In the genomic region with DNA sequence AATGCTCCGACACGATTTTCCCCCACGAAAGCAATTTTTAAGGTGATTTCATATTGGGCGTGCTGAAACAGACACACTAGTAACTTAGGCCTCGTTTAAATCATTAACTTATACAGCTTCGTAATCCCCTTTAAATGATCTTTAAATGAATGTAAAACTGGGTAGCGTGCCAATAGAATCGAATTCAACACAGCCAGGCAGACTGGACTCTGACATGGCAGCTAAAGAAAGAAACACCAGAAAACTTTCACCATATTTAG, we compare ENCODE assay signal across 8 cellular contexts. TPM values are rescaled to one million over a fixed set of nuclear protein-coding genes. Genes with fewer than 3 reads are reported as not detected.
DNase-seq lines count a peak whose midpoint lies in the region; ATAC-seq and TF ChIP-seq lines count a peak whose summit lies in the region.

No MANE protein-coding gene starts in this region.

- peaks cover 14% of the 10 kb centered on the region for H3K4me1 ChIP-seq in IMR-90 (ENCODE audit: control insufficient read depth, insufficient read depth, low read length)

- peak overlapping the region; percentile 94 for H3K9ac ChIP-seq in IMR-90 (ENCODE audit: low read depth, low read length)

- H3K4me3 ChIP-seq in IMR-90 (ENCODE audit: insufficient read depth, low read depth, low read length) (peak overlapping the region; percentile 57), choroid plexus epithelial cell (ENCODE audit: low read depth, low read length) (peak overlapping the region; percentile 62)

- peak overlapping the region; percentile 95 for H3K4me2 ChIP-seq in IMR-90 (ENCODE audit: low read depth, low read length)

- BruUV-seq in IMR-90 (replicated peaks; lab: Mats Ljungman, UMichigan), result no TSS peak

- H3K9me3 ChIP-seq in IMR-90 (ENCODE audit: control insufficient read depth, insufficient read depth, low read length), result peaks cover 4% of the 10 kb centered on the region

- peaks cover 42 to 63% (median 47%) of the 10 kb centered on the region in 3 donors for H3K4me1 Mint-ChIP-seq in naive B cell

- H3K4ac ChIP-seq in IMR-90 (ENCODE audit: low read depth, low read length), result peak overlapping the region; percentile 93

- TF ChIP-seq RAD21 in IMR-90 (IDR thresholded peaks at IDR 0.05; ENCODE audit: low read length), result no peak

- dilution Hi-C loops in IMR-90 (cut with HindIII; ENCODE audit: low sequenced_read_pairs, unreplicated experiment), result no loop called here

- peak overlapping the region; percentile 93 for H3K56ac ChIP-seq in IMR-90 (ENCODE audit: extremely low read depth, insufficient read depth, low read length)

- H2AK5ac ChIP-seq in IMR-90 (ENCODE audit: low read depth, low read length), result peak overlapping the region; percentile 57

- TF ChIP-seq CTCF in IMR-90 (conservative IDR thresholded peaks at IDR 0.05; ENCODE audit: low read depth, low read length) (no peak), choroid plexus epithelial cell (conservative IDR thresholded peaks at IDR 0.05; ENCODE audit: low read depth, low read length) (no peak)

- H4K8ac ChIP-seq in IMR-90 (ENCODE audit: low read depth in 2 of 2, low read length in 2 of 2), result peak overlapping the region; percentile 61 to 62

- ATAC-seq in IMR-90 (ENCODE audit: low read depth), result no peak
- no peak for ATAC-seq in naive B cell (ENCODE audit: low read depth in 2 of 2)

- peak overlapping the region; percentile 91 for H4K5ac ChIP-seq in IMR-90 (ENCODE audit: low read depth, low read length)

- peak overlapping the region; percentile 96 for H2BK5ac ChIP-seq in IMR-90 (ENCODE audit: low read depth, low read length, poor library complexity, severe bottlenecking)

- H4K20me1 ChIP-seq in IMR-90 (ENCODE audit: insufficient read depth, low read length), result peaks cover 20% of the 10 kb centered on the region

- peaks cover 0 to 11% of the 10 kb centered on the region in 2 donors for H3K36me3 Mint-ChIP-seq in naive B cell

- H3K9me3 Mint-ChIP-seq in naive B cell, result peaks cover 2 to 26% (median 14%) of the 10 kb centered on the region in 7 donors

- H4K91ac ChIP-seq in IMR-90 (ENCODE audit: insufficient read depth, low read depth, low read length), result peak overlapping the region; percentile 91

- H2BK15ac ChIP-seq in IMR-90 (ENCODE audit: low read depth, low read length), result peak overlapping the region; percentile 65

- peaks cover 4% of the 10 kb centered on the region for H3K36me3 ChIP-seq in IMR-90 (ENCODE audit: control insufficient read depth, insufficient read depth, low read length)

- WGBS in IMR-90 (ENCODE audit: extremely low coverage in 2 of 2, insufficient read length in 1 of 2), 2 experiments, result no CpG with 5 or more reads among the region's 8 CpGs

- peaks cover 0 to 7% of the 10 kb centered on the region in 2 experiments; a peak in 2 of 4 replicates for H3K79me1 ChIP-seq in IMR-90 (ENCODE audit: low read depth in 1 of 2, low read length in 2 of 2)

- peak; percentile 15 for DNase-seq in A172 (ENCODE audit: low spot score)
- DNase-seq in IMR-90, result no peak
- no peak for DNase-seq in choroid plexus epithelial cell (ENCODE audit: low read depth)
- no peak for DNase-seq in naive B cell
- no peak for DNase-seq in MV-4-11 (lab: John Stamatoyannopoulos, UW)
- no peak for DNase-seq in stimulated activated CD8-positive, alpha-beta memory T cell treated with anti-CD3 and anti-CD28 coated beads, Interleukin-4, amount 100 ng/mL, for 48 hours
- no peak for DNase-seq in NCI-H526 treated with DMSO at 0.1 percent for 48 hours (lab: John Stamatoyannopoulos, UW)
- no peak for DNase-seq in NCI-H2196 treated with DMSO at 0.1 percent for 48 hours (lab: John Stamatoyannopoulos, UW; ENCODE audit: unreplicated experiment)

- intact Hi-C loops in IMR-90 (cut with micrococcal nuclease), result loop anchor here (2.0 kb wide), 2 partner anchors 75 to 261 kb away; no protein-coding TSS in a partner anchor

- H3K27ac Mint-ChIP-seq in naive B cell, result peak overlapping the region in 4 of 6 donors; percentile 9 to 72 (median 62)

- no peaks in the 10 kb centered on the region for H3K9me1 ChIP-seq in IMR-90 (ENCODE audit: insufficient read depth, low read length)

- TF ChIP-seq POLR2A in IMR-90 (IDR thresholded peaks at IDR 0.05; ENCODE audit: low read depth, low read length), result no peak

- H2BK120ac ChIP-seq in IMR-90 (ENCODE audit: low read depth, low read length), result peak overlapping the region; percentile 90

- peak overlapping the region; percentile 87 for H2AK9ac ChIP-seq in IMR-90 (replicated peaks; ENCODE audit: low read depth, low read length, poor library complexity)

- H3K4me3 Mint-ChIP-seq in naive B cell, result peak overlapping the region in 7 of 8 donors; percentile 65 to 85 (median 72)

- H3K27me3 ChIP-seq in IMR-90 (ENCODE audit: control insufficient read depth, insufficient read depth, low read length), result no peaks in the 10 kb centered on the region

- peak overlapping the region; percentile 84 for H3K18ac ChIP-seq in IMR-90 (ENCODE audit: low read depth, low read length)

- H3K23ac ChIP-seq in IMR-90 (ENCODE audit: low read depth, low read length), result peak overlapping the region; percentile 97

- peak overlapping the region; percentile 91 for H2AFZ ChIP-seq in IMR-90 (replicated peaks; ENCODE audit: low read length, poor library complexity)

- peak overlapping the region; percentile 84 for H3K14ac ChIP-seq in IMR-90 (replicated peaks; ENCODE audit: low read depth, low read length)

- peaks cover 70 to 86% (median 76%) of the 10 kb centered on the region in 3 donors for H3K27me3 Mint-ChIP-seq in naive B cell

- in situ Hi-C loops in IMR-90 (cut with MboI; ENCODE audit: low sequenced_read_pairs), result loop anchor here (10.0 to 25.0 kb wide), 4 partner anchors 135 to 1567 kb away; no protein-coding TSS in a partner anchor

- H2BK20ac ChIP-seq in IMR-90 (ENCODE audit: low read depth, low read length), result peak overlapping the region; percentile 83

- POLR2A ChIA-PET in IMR-90 (lab: Charles Lee; ENCODE audit: unreplicated experiment), result no interaction called here

- CTCF ChIA-PET in IMR-90 (lab: Yijun Ruan, JAX), result interaction anchor here (1.4 kb wide), 1 partner anchor 17 kb away, joined by 4 read pairs; no protein-coding TSS in a partner anchor

- peak overlapping the region; percentile 99 for H3K27ac ChIP-seq in IMR-90 (ENCODE audit: insufficient read depth, low read length)

TF ChIP-seq in IMR-90, 13 proteins besides CTCF, POLR2A, EP300 and RAD21:
- TF ChIP-seq MAZ (IDR thresholded peaks at IDR 0.05; ENCODE audit: borderline replicate concordance, low read depth, low read length) (no peak), CHD1 (IDR thresholded peaks at IDR 0.05; ENCODE audit: low read depth, low read length) (peak; percentile 48; the same call in 1 of the 2 replicates)

RNA-seq across cellular contexts. Expression of gene ID2, which starts 2.4 kb away (rescaled TPM):
- 63.8 and 98.8 TPM in 2 replicates for total RNA-seq in A172 (2014; rRNA removed; shearing (Covaris generic))
- total RNA-seq in IMR-90 (2012; rRNA removed), result 389 and 431 TPM in 2 replicates
- polyA plus RNA-seq in IMR-90 (2012; rRNA removed), result 264 and 399 TPM in 2 replicates
- polyA plus RNA-seq in IMR-90 (2012; cell fraction: cytosol; rRNA removed), result 1,308 and 1,433 TPM in 2 replicates
- polyA plus RNA-seq in IMR-90 (2012; cell fraction: nucleus; rRNA removed; ENCODE audit: low replicate concordance), result 1,141 and 1,720 TPM in 2 replicates
- polyA plus RNA-seq in naive B cell (ENCODE audit: low read depth in 6 of 6), result 1 to 10 TPM; 3.2 to 9.4 (median 4.0) TPM
